In the genomic region with DNA sequence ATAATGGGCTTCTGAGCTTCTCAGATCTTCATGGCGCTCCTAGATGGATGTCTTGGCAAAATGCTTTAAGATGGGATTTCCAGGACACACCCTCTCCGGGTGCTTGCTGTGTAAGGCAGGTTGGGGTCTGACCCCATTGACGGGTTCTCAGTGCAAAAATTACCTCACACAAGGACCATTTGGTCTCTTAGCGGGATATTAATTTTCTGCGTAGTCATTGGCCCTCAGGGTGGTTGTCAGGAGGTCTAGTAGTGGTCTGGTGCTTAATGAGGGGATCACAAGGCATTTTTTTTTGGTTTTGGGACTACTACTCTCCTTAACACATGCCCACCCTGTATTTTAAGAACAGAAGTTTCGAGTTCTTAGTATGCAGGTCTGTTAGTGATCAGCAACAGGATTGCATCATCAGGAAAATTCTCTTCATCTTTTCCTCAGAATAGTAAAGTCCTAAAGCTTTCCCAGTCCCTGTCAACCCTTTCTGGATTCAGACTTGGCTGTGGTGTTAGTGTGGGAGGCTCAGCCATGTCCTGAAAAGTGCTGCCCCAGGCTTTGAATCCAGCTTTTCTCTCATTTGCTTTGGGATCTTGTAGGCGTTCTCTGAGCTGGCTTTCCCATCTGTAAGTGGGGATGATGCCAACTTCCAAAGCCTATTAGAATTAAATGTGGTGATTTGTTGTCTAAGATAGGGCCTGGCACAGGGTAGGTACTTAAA, we compare ENCODE assay signal across 1 cellular context.
A peak's percentile ranks its signal among the peaks of the same experiment; 100 is the strongest.
TF ChIP-seq lines count a peak whose summit lies in the region.

No MANE protein-coding gene starts in this region.

TF ChIP-seq in H1, 55 proteins besides CTCF, POLR2A, EP300 and RAD21:
- TF ChIP-seq, protein P1, sequence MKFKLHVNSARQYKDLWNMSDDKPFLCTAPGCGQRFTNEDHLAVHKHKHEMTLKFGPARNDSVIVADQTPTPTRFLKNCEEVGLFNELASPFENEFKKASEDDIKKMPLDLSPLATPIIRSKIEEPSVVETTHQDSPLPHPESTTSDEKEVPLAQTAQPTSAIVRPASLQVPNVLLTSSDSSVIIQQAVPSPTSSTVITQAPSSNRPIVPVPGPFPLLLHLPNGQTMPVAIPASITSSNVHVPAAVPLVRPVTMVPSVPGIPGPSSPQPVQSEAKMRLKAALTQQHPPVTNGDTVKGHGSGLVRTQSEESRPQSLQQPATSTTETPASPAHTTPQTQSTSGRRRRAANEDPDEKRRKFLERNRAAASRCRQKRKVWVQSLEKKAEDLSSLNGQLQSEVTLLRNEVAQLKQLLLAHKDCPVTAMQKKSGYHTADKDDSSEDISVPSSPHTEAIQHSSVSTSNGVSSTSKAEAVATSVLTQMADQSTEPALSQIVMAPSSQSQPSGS (IDR thresholded peaks at IDR 0.05; ENCODE audit: low read length) = no peak
- TF ChIP-seq RBBP5 (IDR thresholded peaks at IDR 0.05; ENCODE audit: borderline replicate concordance, low read depth, low read length) = no peak
- peak; percentile 59; the same call in 1 of the 2 replicates for TF ChIP-seq CEBPB (IDR thresholded peaks at IDR 0.05; ENCODE audit: low read depth, low read length)
- TF ChIP-seq SP2 (IDR thresholded peaks at IDR 0.05; ENCODE audit: low read length) = no peak
- no peak for TF ChIP-seq SIRT6 (IDR thresholded peaks at IDR 0.05; ENCODE audit: low read length)
- no peak for TF ChIP-seq KDM1A (IDR thresholded peaks at IDR 0.05; ENCODE audit: borderline replicate concordance, low read length)
